ENCODE assay signal across 27 cellular contexts in the genomic region with DNA sequence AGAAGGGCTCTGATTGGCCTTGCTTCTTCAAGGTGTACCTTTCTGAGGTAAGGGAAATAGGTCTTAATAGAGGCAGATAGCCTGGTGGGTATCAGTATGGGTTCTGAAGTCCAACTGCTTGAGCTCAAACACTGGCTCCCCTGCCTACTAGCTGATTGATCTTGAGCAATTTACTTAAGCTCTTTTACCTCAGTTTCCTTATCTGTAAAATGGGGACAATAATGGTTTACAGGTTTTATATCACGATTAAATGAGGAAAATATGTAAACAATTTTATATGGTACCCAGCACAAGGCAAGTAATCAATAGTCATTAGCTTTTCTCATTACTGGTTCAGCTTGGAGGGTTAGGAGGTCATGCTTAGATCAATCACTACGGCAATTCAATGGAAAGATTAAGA.
"Had no signal": no experiment of that assay in that cellular context is flagged by ENCODE, and none has a peak within 500 bp of the region (broad histone marks: within the 10 kb centered on the region; RNA-seq: fewer than 3 reads in every experiment).

No MANE protein-coding gene starts in this region.

- H3K27ac ChIP-seq: stomach, suprapubic skin, testis, thoracic aorta, thyroid gland, tibial artery, tibial nerve, transverse colon, upper lobe of left lung, upper lobe of right lung, uterus, vagina had no signal

- H3K4me1 ChIP-seq: stomach, suprapubic skin, testis, thyroid gland, tibial artery, tibial nerve, upper lobe of left lung, upper lobe of right lung, uterus, vagina had no signal

- DNase-seq: stimulated activated CD4-positive, alpha-beta T cell treated with anti-CD3 and anti-CD28 coated beads, Interleukin-2, amount 100 ng/mL, for 48 hours; stimulated activated CD4-positive, alpha-beta T cell treated with anti-CD3 and anti-CD28 coated beads, Interleukin-4, amount 100 ng/mL, for 1 hour; stimulated activated CD4-positive, alpha-beta T cell treated with anti-CD3 and anti-CD28 coated beads, Interleukin-4, amount 100 ng/mL, for 24 hours; stimulated activated CD4-positive, alpha-beta T cell treated with anti-CD3 and anti-CD28 coated beads, Interleukin-4, amount 100 ng/mL, for 4 hours; stimulated activated CD8-positive, alpha-beta memory T cell treated with anti-CD3 and anti-CD28 coated beads, Interleukin-4, amount 100 ng/mL, for 48 hours; stimulated activated naive B cell treated with anti-CD40 and anti-IgM and Interleukin-4, amounts not matched to agents 10 μg/mL and 1 μg/mL and 100 μg/mL, for 72 hours; stimulated activated naive CD4-positive, alpha-beta T cell; stimulated activated naive CD4-positive, alpha-beta T cell treated with Interleukin-2 at 50 U/mL for 16 hours; stimulated activated naive CD8-positive, alpha-beta T cell treated with anti-CD3 and anti-CD28 coated beads, Interleukin-15, amount 100 ng/mL, for 72 hours; stimulated activated naive CD8-positive, alpha-beta T cell treated with anti-CD3 and anti-CD28 coated beads, Interleukin-15, Interleukin-2, amounts not matched to agents 100 U/mL and 50 U/mL, for 24 hours; stomach; substantia nigra; testis; thyroid gland; tibial artery; transverse colon; trophoblast cell; upper lobe of left lung; upper lobe of right lung; uterus had no signal

- H3K9me3 ChIP-seq: stomach, suprapubic skin, testis, thoracic aorta, thyroid gland, tibial artery, tibial nerve, transverse colon, upper lobe of left lung, upper lobe of right lung, uterus, vagina had no signal

- H3K27me3 ChIP-seq: stomach, suprapubic skin, testis, thyroid gland, tibial artery, tibial nerve, upper lobe of left lung, upper lobe of right lung, uterus, vagina had no signal

- H3K4me3 ChIP-seq: stomach, suprapubic skin, testis, thoracic aorta, thyroid gland, tibial artery, tibial nerve, transverse colon, upper lobe of left lung, upper lobe of right lung, uterus, vagina had no signal

- H3K36me3 ChIP-seq: stomach, suprapubic skin, thoracic aorta, thyroid gland, tibial artery, tibial nerve, transverse colon, upper lobe of left lung, upper lobe of right lung, uterus, vagina had no signal

- ATAC-seq: stimulated activated effector memory CD8-positive, alpha-beta T cell treated with anti-CD3 and anti-CD28 coated beads, Interleukin-12 subunit alpha, Interleukin-12 subunit beta, amount 100 ng/mL, for 72 hours; stimulated activated memory B cell treated with anti-CD40 and anti-IgM and Interleukin-4, amounts not matched to agents 10 μg/mL and 1 μg/mL and 100 μg/mL, for 72 hours; stimulated activated naive B cell treated with anti-CD40 and anti-IgM and Interleukin-4, amounts not matched to agents 10 μg/mL and 1 μg/mL and 100 μg/mL, for 72 hours; stimulated activated naive CD8-positive, alpha-beta T cell treated with anti-CD3 and anti-CD28 coated beads, Interleukin-15, amount 100 ng/mL, for 72 hours; stimulated activated naive CD8-positive, alpha-beta T cell treated with anti-CD3 and anti-CD28 coated beads, Interleukin-15, Interleukin-2, amounts not matched to agents 100 U/mL and 50 U/mL, for 24 hours; upper lobe of right lung had no signal

- FAIRE-seq: urothelium cell line had no signal
